ENCODE assay signal across 8 cellular contexts in genomic region chr6:79544299-79544927, GRCh38. TPM values are rescaled to one million over a fixed set of nuclear protein-coding genes. Genes with fewer than 3 reads are reported as not detected.
DNase-seq lines count a peak whose midpoint lies in the region; ATAC-seq and TF ChIP-seq lines count a peak whose summit lies in the region.

No MANE protein-coding gene starts in this region.

- H3K36me3 Mint-ChIP-seq in activated CD4-positive, alpha-beta T cell treated with anti-CD3 and anti-CD28 coated beads for 36 hours (ENCODE audit: low read depth) = no peaks in the 10 kb centered on the region

- H3K27me3 Mint-ChIP-seq in activated CD4-positive, alpha-beta T cell treated with anti-CD3 and anti-CD28 coated beads for 36 hours = peaks cover 2% of the 10 kb centered on the region

- no peaks in the 10 kb centered on the region for H3K4me1 ChIP-seq in breast epithelium

- no peak overlapping the region for H3K27ac Mint-ChIP-seq in activated CD4-positive, alpha-beta T cell treated with anti-CD3 and anti-CD28 coated beads for 36 hours

- no peaks in the 10 kb centered on the region for H3K9me3 ChIP-seq in breast epithelium

- no peaks in the 10 kb centered on the region for H3K36me3 ChIP-seq in breast epithelium

- intact Hi-C loops in breast epithelium (cut with DNase I; ENCODE audit: low total_unique reads) = no loop called here
- intact Hi-C loops in activated CD4-positive, alpha-beta T cell treated with anti-CD3 and anti-CD28 coated beads for 36 hours (cut with DNase I, micrococcal nuclease) = no loop called here

- ATAC-seq in GM21367 (IDR thresholded peaks at IDR 0.05; ENCODE audit: unreplicated experiment) (peak; percentile 41), HG03520 (IDR thresholded peaks at IDR 0.05; ENCODE audit: unreplicated experiment) (peak; percentile 51)
- no peak for ATAC-seq in activated CD4-positive, alpha-beta T cell treated with anti-CD3 and anti-CD28 coated beads for 36 hours

- H3K4me3 ChIP-seq in breast epithelium = peak overlapping the region in 2 of 3 donors; percentile 16 to 46

- H3K4me3 Mint-ChIP-seq in activated CD4-positive, alpha-beta T cell treated with anti-CD3 and anti-CD28 coated beads for 36 hours = no peak overlapping the region

- POLR2A ChIA-PET in activated CD4-positive, alpha-beta T cell treated with anti-CD3 and anti-CD28 coated beads for 36 hours (lab: Charles Lee) = interaction anchor here (0.6 kb wide), 1 partner anchor 10 kb away, joined by 3 read pairs; no protein-coding TSS in a partner anchor

- peak overlapping the region; percentile 76 to 85 for H3K27ac ChIP-seq in breast epithelium

- CTCF ChIA-PET in activated CD4-positive, alpha-beta T cell treated with anti-CD3 and anti-CD28 coated beads for 36 hours (lab: Charles Lee) = interaction anchor here (1.3 to 1.5 kb wide), 3 partner anchors 9 to 10 kb away, joined by 3 to 4 read pairs (median 4); no protein-coding TSS in a partner anchor

- DNase-seq in DMS79 (lab: John Stamatoyannopoulos, UW) (peak; percentile 20), breast epithelium (ENCODE audit: low spot score in 2 of 2) (no peak), myocyte (ENCODE audit: low read depth) (peak; percentile 38), NCI-H446 treated with DMSO at 0.1 percent for 48 hours (lab: John Stamatoyannopoulos, UW) (no peak), LoVo (ENCODE audit: low spot score) (no peak)
- DNase-seq in activated CD4-positive, alpha-beta T cell treated with anti-CD3 and anti-CD28 coated beads for 36 hours = no peak

- no peaks in the 10 kb centered on the region for H3K27me3 ChIP-seq in breast epithelium

- H3K9me3 Mint-ChIP-seq in activated CD4-positive, alpha-beta T cell treated with anti-CD3 and anti-CD28 coated beads for 36 hours (ENCODE audit: low read depth) = no peaks in the 10 kb centered on the region

- peaks cover 3% of the 10 kb centered on the region for H3K4me1 Mint-ChIP-seq in activated CD4-positive, alpha-beta T cell treated with anti-CD3 and anti-CD28 coated beads for 36 hours

- TF ChIP-seq CTCF in breast epithelium (IDR thresholded peaks at IDR 0.05) = no peak

- no peak for TF ChIP-seq POLR2A in breast epithelium (IDR thresholded peaks at IDR 0.05)

RNA-seq across cellular contexts. Expression of gene LCA5, which starts 7.2 kb away (rescaled TPM):
- total RNA-seq in breast epithelium = 10 to 100 TPM in 1 of 3 donors, 1 to 10 TPM in 2; 8.0 to 15.2 (median 8.2) TPM
- total RNA-seq in myocyte = 7.4 and 9.0 TPM in 2 replicates
- polyA plus RNA-seq in myocyte (2012) = 1.8 TPM
- under 1 TPM; 0.25 to 0.32 TPM for total RNA-seq in activated CD4-positive, alpha-beta T cell treated with anti-CD3 and anti-CD28 coated beads for 36 hours

Comparison
In these comparisons a context has a peak if more than half of its experiments do, and no peak if none do; other contexts are left out.
1. DNase-seq: peak in DMS79 (single experiment) and myocyte (single experiment); none in breast epithelium (0 of 2), activated CD4-positive, alpha-beta T cell treated with anti-CD3 and anti-CD28 coated beads for 36 hours (single experiment), NCI-H446 treated with DMSO at 0.1 percent for 48 hours (single experiment) and LoVo (single experiment).